1 cellular context compared by ENCODE assay signal in the genomic region with DNA sequence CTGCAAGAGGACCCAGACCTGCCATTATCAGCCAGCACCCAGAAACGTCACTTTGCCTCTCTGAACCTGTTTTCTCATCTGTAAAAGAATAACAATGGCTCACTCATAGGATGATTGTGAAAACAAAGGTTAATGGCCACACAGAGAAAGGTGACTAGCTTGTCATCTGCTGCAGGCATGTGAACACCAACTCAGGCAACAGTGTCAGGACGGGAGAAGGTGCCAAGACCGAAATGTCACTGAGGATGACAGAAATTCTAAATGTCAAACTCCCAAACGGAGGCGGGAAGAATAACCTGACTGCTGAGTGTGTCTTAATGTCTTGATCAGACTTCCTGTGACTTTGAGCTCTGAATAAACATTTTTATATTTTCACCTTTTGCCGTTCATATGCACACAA.
TF ChIP-seq lines count a peak whose summit lies in the region.

No MANE protein-coding gene starts in this region.

TF ChIP-seq in K562, 482 proteins besides CTCF, POLR2A, EP300 and RAD21:
- TF ChIP-seq EZH2 (IDR thresholded peaks at IDR 0.05; ENCODE audit: borderline replicate concordance, low read depth, low read length) (peak; percentile 69; the same call in 1 of the 2 replicates), GTF2A2 (tag; IDR thresholded peaks at IDR 0.05) (no peak), TRIM28 (IDR thresholded peaks at IDR 0.05) (no peak), ZNF561 (CRISPR knock-in tag; conservative IDR thresholded peaks at IDR 0.05) (no peak)
